In genomic region chr17:38751803-38752118, GRCh38 we compare ENCODE assay signal across 8 cellular contexts.
A peak's percentile ranks its signal among the peaks of the same experiment; 100 is the strongest.
DNase-seq lines count a peak whose midpoint lies in the region; ATAC-seq and FAIRE-seq lines count a peak whose summit lies in the region.

No MANE protein-coding gene starts in this region.

- FAIRE-seq in GM19239 (lab: Jason Lieb, UNC) = no peak

- DNase-seq in EL (peak; percentile 88), NCI-H2227 (lab: John Stamatoyannopoulos, UW; ENCODE audit: unreplicated experiment) (peak; percentile 94), caudate nucleus (lab: John Stamatoyannopoulos, UW) (peak in 55 of 61 donors; percentile 24 to 91 (median 69)), iris pigment epithelial cell (ENCODE audit: low read depth) (peak; percentile 71), GM19239 (ENCODE audit: insufficient read length, low spot score) (no peak)
- DNase-seq in activated CD4-positive, CD25-positive, alpha-beta regulatory T cell treated with anti-CD3 and anti-CD28 coated beads, Interleukin-2, amount 50 U/mL, for 16 hours (ENCODE audit: low read depth, low spot score) = peak; percentile 66
- DNase-seq in stimulated activated CD4-positive, alpha-beta T cell treated with anti-CD3 and anti-CD28 coated beads, Interleukin-12 subunit alpha, Interleukin-12 subunit beta, amount 100 ng/mL, for 24 hours (ENCODE audit: low read depth in 2 of 2) = peak; percentile 77 to 82

- H3K27ac ChIP-seq in caudate nucleus (ENCODE audit: low read depth, low read length) = peak overlapping the region; percentile 70

- peak; percentile 16 for ATAC-seq in HG02981 (IDR thresholded peaks at IDR 0.05; ENCODE audit: unreplicated experiment)
